ENCODE assay signal across 8 cellular contexts in genomic region chr18:26089247-26090129, GRCh38. TPM values are rescaled to one million over a fixed set of nuclear protein-coding genes. Genes with fewer than 3 reads are reported as not detected.
A peak's percentile ranks its signal among the peaks of the same experiment; 100 is the strongest.
DNase-seq lines count a peak whose midpoint lies in the region; ATAC-seq and TF ChIP-seq lines count a peak whose summit lies in the region.

No MANE protein-coding gene starts in this region.

- peaks cover 26 to 32% (median 32%) of the 10 kb centered on the region in 3 donors for H3K4me1 Mint-ChIP-seq in IgD-negative memory B cell
- peaks cover 25 to 38% of the 10 kb centered on the region in 2 donors for H3K4me1 Mint-ChIP-seq in natural killer cell treated with Interleukin-12 subunit alpha and Interleukin-12 subunit beta and Interleukin-15 and Interleukin-18, amount 100 ng/mL, for 72 hours (ENCODE audit: low read depth in 2 of 2)

- H3K4me2 ChIP-seq in DND-41 (ENCODE audit: insufficient read depth, low read length) = peak overlapping the region; percentile 66

- peaks cover 57% of the 10 kb centered on the region for H3K79me2 ChIP-seq in DND-41 (ENCODE audit: insufficient read depth, low read length)

- peak overlapping the region; percentile 58 to 78 for H3K4me3 ChIP-seq in DND-41 (ENCODE audit: low read depth in 1 of 2, low read length in 2 of 2)

- no peak for TF ChIP-seq CTCF in DND-41 (IDR thresholded peaks at IDR 0.05; ENCODE audit: borderline replicate concordance, extremely low read depth, low read length, poor library complexity, severe bottlenecking)

- ATAC-seq in DND-41 (ENCODE audit: insufficient read depth, low read depth) = peak; percentile 13; the same call in 1 of the 3 replicates
- ATAC-seq in GM21423 (IDR thresholded peaks at IDR 0.05; ENCODE audit: unreplicated experiment) = peak; percentile 1
- peak; percentile 8 for ATAC-seq in esophagus mucosa
- ATAC-seq in natural killer cell treated with Interleukin-12 subunit alpha and Interleukin-12 subunit beta and Interleukin-15 and Interleukin-18, amount 100 ng/mL, for 72 hours = no peak

- peak overlapping the region; percentile 96 to 97 (median 96) for H3K27ac Mint-ChIP-seq in IgD-negative memory B cell
- H3K27ac Mint-ChIP-seq in natural killer cell treated with Interleukin-12 subunit alpha and Interleukin-12 subunit beta and Interleukin-15 and Interleukin-18, amount 100 ng/mL, for 72 hours = peak overlapping the region; percentile 99

- H3K4me3 Mint-ChIP-seq in IgD-negative memory B cell = peak overlapping the region; percentile 94 to 99 (median 98)
- H3K4me3 Mint-ChIP-seq in natural killer cell treated with Interleukin-12 subunit alpha and Interleukin-12 subunit beta and Interleukin-15 and Interleukin-18, amount 100 ng/mL, for 72 hours = peak overlapping the region; percentile 98

- peaks cover 33% of the 10 kb centered on the region for H3K4me1 ChIP-seq in DND-41 (ENCODE audit: insufficient read depth, low read length)

- H2AFZ ChIP-seq in DND-41 (ENCODE audit: low read depth, low read length) = peak overlapping the region; percentile 95

- H3K27me3 ChIP-seq in DND-41 (ENCODE audit: insufficient read depth, low read length, poor library complexity) = no peaks in the 10 kb centered on the region

- no peaks in the 10 kb centered on the region for H3K9me3 ChIP-seq in DND-41 (ENCODE audit: insufficient read depth, low read length, severe bottlenecking)

- peaks cover 31% of the 10 kb centered on the region for H3K36me3 ChIP-seq in DND-41 (ENCODE audit: insufficient read depth, low read length)

- H3K27ac ChIP-seq in DND-41 (ENCODE audit: low read length) = peak overlapping the region; percentile 83

- peaks cover 19% of the 10 kb centered on the region; the same call in 1 of the 2 replicates for H4K20me1 ChIP-seq in DND-41 (ENCODE audit: insufficient read depth, low read length)

- H3K36me3 Mint-ChIP-seq in IgD-negative memory B cell = peaks cover 7% of the 10 kb centered on the region
- peaks cover 4% of the 10 kb centered on the region for H3K36me3 Mint-ChIP-seq in natural killer cell treated with Interleukin-12 subunit alpha and Interleukin-12 subunit beta and Interleukin-15 and Interleukin-18, amount 100 ng/mL, for 72 hours

- DNase-seq in DND-41 = peak; percentile 30
- peak; percentile 54 for DNase-seq in T1000 (lab: John Stamatoyannopoulos, UW)
- DNase-seq in natural killer cell treated with Interleukin-12 subunit alpha and Interleukin-12 subunit beta and Interleukin-15 and Interleukin-18, amount 100 ng/mL, for 72 hours (ENCODE audit: low spot score) = no peak
- DNase-seq in GDM1 (lab: John Stamatoyannopoulos, UW) = no peak
- no peak for DNase-seq in HuH-7.5 (ENCODE audit: low spot score)

- peak overlapping the region; percentile 79 for H3K9ac ChIP-seq in DND-41 (ENCODE audit: low read depth, low read length)

- H3K27me3 Mint-ChIP-seq in IgD-negative memory B cell = no peaks in the 10 kb centered on the region
- H3K27me3 Mint-ChIP-seq in natural killer cell treated with Interleukin-12 subunit alpha and Interleukin-12 subunit beta and Interleukin-15 and Interleukin-18, amount 100 ng/mL, for 72 hours = peaks cover 0 to 2% of the 10 kb centered on the region in 2 donors

- no peaks in the 10 kb centered on the region for H3K9me3 Mint-ChIP-seq in IgD-negative memory B cell
- H3K9me3 Mint-ChIP-seq in natural killer cell treated with Interleukin-12 subunit alpha and Interleukin-12 subunit beta and Interleukin-15 and Interleukin-18, amount 100 ng/mL, for 72 hours = no peaks in the 10 kb centered on the region

RNA-seq across cellular contexts. Expression of gene SS18, which starts 0.9 kb away (rescaled TPM):
- polyA plus RNA-seq in IgD-negative memory B cell = 30.9 TPM
- 56.9 TPM for total RNA-seq in esophagus mucosa
- 10 to 100 TPM; 69.5 to 81.4 TPM for total RNA-seq in natural killer cell treated with Interleukin-12 subunit alpha and Interleukin-12 subunit beta and Interleukin-15 and Interleukin-18, amount 100 ng/mL, for 72 hours

RNA-seq across cellular contexts. Expression of gene PSMA8, which starts 44.2 kb away (rescaled TPM):
- 4.1 TPM for polyA plus RNA-seq in IgD-negative memory B cell
- total RNA-seq in esophagus mucosa = not detected
- total RNA-seq in natural killer cell treated with Interleukin-12 subunit alpha and Interleukin-12 subunit beta and Interleukin-15 and Interleukin-18, amount 100 ng/mL, for 72 hours = 1 to 10 TPM in 1 of 2 donors, under 1 TPM in 1; 0.31 to 1.3 TPM

Comparison
In these comparisons a context has a peak if more than half of its experiments do, and no peak if none do; other contexts are left out.
1. ATAC-seq: peak in DND-41 (single experiment), GM21423 (single experiment) and esophagus mucosa (single experiment); none in natural killer cell treated with Interleukin-12 subunit alpha and Interleukin-12 subunit beta and Interleukin-15 and Interleukin-18, amount 100 ng/mL, for 72 hours (0 of 2).
2. DNase-seq: peak in DND-41 (single experiment) and T1000 (single experiment); none in natural killer cell treated with Interleukin-12 subunit alpha and Interleukin-12 subunit beta and Interleukin-15 and Interleukin-18, amount 100 ng/mL, for 72 hours (single experiment), GDM1 (single experiment) and HuH-7.5 (single experiment).